8 cellular contexts compared by ENCODE assay signal in the genomic region with DNA sequence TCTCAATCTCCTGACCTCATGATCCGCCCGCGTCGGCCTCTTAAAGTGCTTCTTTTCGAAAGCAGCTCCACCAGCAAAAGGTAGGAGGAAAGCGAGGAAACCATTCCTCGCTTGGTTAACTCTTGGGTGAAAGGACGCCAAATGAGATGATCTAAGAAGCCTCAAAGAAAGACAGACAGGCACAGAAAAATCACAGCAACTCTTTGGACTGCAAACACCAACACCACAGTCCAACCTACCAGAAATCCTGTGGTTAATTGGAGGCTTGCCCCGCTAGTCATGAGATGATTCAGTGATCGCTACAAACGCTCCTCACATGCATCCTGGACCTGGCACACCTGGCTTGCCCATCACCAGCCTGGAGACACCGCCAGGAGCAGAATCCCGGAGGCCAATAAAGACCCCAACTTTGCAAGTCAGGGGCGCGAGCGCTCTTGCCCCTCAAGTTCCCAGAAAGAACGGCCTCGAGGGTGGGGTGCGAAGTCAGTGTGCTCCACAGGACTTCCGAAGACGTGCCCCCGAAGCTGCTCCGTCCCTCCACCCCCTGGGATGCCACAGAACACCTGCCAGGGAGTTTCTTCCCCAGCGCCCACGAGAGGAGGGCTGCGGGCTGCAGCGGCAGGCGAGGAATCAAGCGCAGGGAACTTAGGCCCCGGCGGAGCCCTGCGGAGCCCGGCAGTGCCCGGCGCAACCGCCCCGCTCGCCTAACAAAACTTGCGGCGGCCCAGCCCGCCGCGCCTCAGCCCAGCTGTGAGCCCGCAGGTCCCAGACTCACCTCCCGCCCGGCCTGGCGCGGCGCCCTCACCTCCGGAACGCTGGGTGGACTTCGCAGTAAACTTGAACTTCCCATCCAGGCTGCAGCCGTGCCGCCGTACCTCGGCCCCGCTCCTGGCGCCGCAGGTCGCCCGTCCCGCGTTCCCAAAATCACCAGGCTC. TPM values are rescaled to one million over a fixed set of nuclear protein-coding genes. Genes with fewer than 3 reads are reported as not detected.
DNase-seq lines count a peak whose midpoint lies in the region; ATAC-seq, FAIRE-seq and TF ChIP-seq lines count a peak whose summit lies in the region.
"Not testable (repeated sequence)": the region's sequence is repeated elsewhere in the genome, so short reads cannot be mapped to it uniquely, and the experiment has no call there.

No MANE protein-coding gene starts in this region.

- not testable (repeated sequence) for H4K8ac ChIP-seq in trophoblast cell (ENCODE audit: low read depth, low read length)

- intact Hi-C loops in A673 (cut with micrococcal nuclease; ENCODE audit: unreplicated experiment), result not testable (repeated sequence)

- DNase-seq in A673 (ENCODE audit: low spot score) (peak; percentile 18), MM.1S (peak; percentile 67), WERI-Rb-1 (peak; percentile 64), bronchial epithelial cell (ENCODE audit: low read depth) (peak; percentile 57), trophoblast cell (peak; percentile 51 to 65)

- FAIRE-seq in bronchial epithelial cell (lab: Jason Lieb, UNC), result not testable (repeated sequence)

- H3K4me1 ChIP-seq in A673 (ENCODE audit: insufficient read depth, low read length, poor library complexity, severe bottlenecking); MM.1S (ENCODE audit: low read length); trophoblast cell (ENCODE audit: control insufficient read depth in 1 of 2, insufficient read depth in 2 of 2, low read length in 2 of 2): not testable (repeated sequence)

- POLR2A ChIA-PET in A673 (lab: Charles Lee; ENCODE audit: low non-redundant PET), result not testable (repeated sequence)

- H3K9me3 ChIP-seq in A673 (ENCODE audit: low read depth, low read length, poor library complexity, severe bottlenecking); MM.1S (replicated peaks; ENCODE audit: insufficient read depth, low read length); WERI-Rb-1 (ENCODE audit: severe bottlenecking); trophoblast cell (ENCODE audit: insufficient read depth, low read depth, low read length): not testable (repeated sequence)

- not testable (repeated sequence) for H3K79me1 ChIP-seq in trophoblast cell (ENCODE audit: low read length)

- peak overlapping the region; percentile 75 for H2AFZ ChIP-seq in MM.1S (ENCODE audit: low read length)
- H2AFZ ChIP-seq in trophoblast cell (ENCODE audit: insufficient read depth, low read length, poor library complexity), result not testable (repeated sequence)

- not testable (repeated sequence) for H3K4ac ChIP-seq in trophoblast cell (ENCODE audit: low read depth, low read length)

- TF ChIP-seq CTCF in A673 (conservative IDR thresholded peaks at IDR 0.05; ENCODE audit: low read depth, low read length); MM.1S (IDR thresholded peaks at IDR 0.05; ENCODE audit: low read length); WERI-Rb-1 (IDR thresholded peaks at IDR 0.05; ENCODE audit: low read depth, low read length); bronchial epithelial cell (IDR thresholded peaks at IDR 0.05; ENCODE audit: insufficient read depth, low read length, severe bottlenecking): not testable (repeated sequence)

- not testable (repeated sequence) for H3K9me2 ChIP-seq in MM.1S (replicated peaks; ENCODE audit: insufficient read depth, low read length)

- H4K91ac ChIP-seq in trophoblast cell (ENCODE audit: low read depth, low read length), result not testable (repeated sequence)

- H2BK5ac ChIP-seq in trophoblast cell (ENCODE audit: low read depth, low read length, poor library complexity), result not testable (repeated sequence)

- H3K4me2 ChIP-seq in MM.1S (ENCODE audit: low read depth, low read length), result peak overlapping the region; percentile 75
- peak overlapping the region; percentile 86 for H3K4me2 ChIP-seq in trophoblast cell (ENCODE audit: low read length)

- not testable (repeated sequence) for BruUV-seq in A673 (replicated peaks; lab: Mats Ljungman, UMichigan)

- H3K27ac ChIP-seq in A673 (ENCODE audit: low read depth, low read length, poor library complexity, severe bottlenecking), result peak overlapping the region; percentile 67
- H3K27ac ChIP-seq in MM.1S (ENCODE audit: low read length), result peak overlapping the region; percentile 64; the same call in 1 of the 2 replicates
- peak overlapping the region; percentile 86 for H3K27ac ChIP-seq in WERI-Rb-1
- H3K27ac ChIP-seq in trophoblast cell (ENCODE audit: low read depth, low read length), result not testable (repeated sequence)

- not testable (repeated sequence) for H4K20me1 ChIP-seq in MM.1S (ENCODE audit: insufficient read depth, low read length)

- H2BK12ac ChIP-seq in trophoblast cell (ENCODE audit: low read length), result not testable (repeated sequence)

- H2BK120ac ChIP-seq in trophoblast cell (ENCODE audit: insufficient read depth, low read length, poor library complexity), result not testable (repeated sequence)

- CTCF ChIA-PET in A673 (lab: Charles Lee), result not testable (repeated sequence)

- peak overlapping the region; percentile 54 for H4K12ac ChIP-seq in trophoblast cell (ENCODE audit: low read depth, low read length)

- no CpG with 5 or more reads among the region's 63 CpGs for whole genome bisulfite sequencing in trophoblast cell (ENCODE audit: extremely low coverage, insufficient coverage, insufficient read length)

- H3K36me3 ChIP-seq in A673 (ENCODE audit: insufficient read depth, low read length, poor library complexity, severe bottlenecking); MM.1S (replicated peaks; ENCODE audit: insufficient read depth, low read length); WERI-Rb-1; bronchial epithelial cell (ENCODE audit: control insufficient read depth, insufficient read depth, low read length); trophoblast cell (ENCODE audit: control insufficient read depth in 1 of 2, insufficient read depth in 2 of 2, low read length in 2 of 2): not testable (repeated sequence)

- H3K18ac ChIP-seq in trophoblast cell (ENCODE audit: low read length), result not testable (repeated sequence)

- H3K79me2 ChIP-seq in MM.1S (ENCODE audit: low read length), result peaks cover 14% of the 10 kb centered on the region
- not testable (repeated sequence) for H3K79me2 ChIP-seq in trophoblast cell (ENCODE audit: control insufficient read depth, insufficient read depth, low read length, poor library complexity)

- H3K9ac ChIP-seq in MM.1S (ENCODE audit: low read length) (peak overlapping the region; percentile 70), trophoblast cell (ENCODE audit: low read length) (peak overlapping the region; percentile 82)

- H3F3A ChIP-seq in MM.1S (ENCODE audit: insufficient read depth, low read length), result not testable (repeated sequence)

- H3K14ac ChIP-seq in trophoblast cell (ENCODE audit: low read length), result peak overlapping the region; percentile 24

- H3K23ac ChIP-seq in trophoblast cell (ENCODE audit: low read length), result not testable (repeated sequence)

- ATAC-seq in GM18858 (IDR thresholded peaks at IDR 0.05; ENCODE audit: unreplicated experiment), result peak; percentile 26
- ATAC-seq in HG02798 (IDR thresholded peaks at IDR 0.05; ENCODE audit: poor library complexity, unreplicated experiment), result peak; percentile 17

- H3K27me3 ChIP-seq in A673 (replicated peaks; ENCODE audit: insufficient read depth, low read depth, low read length, poor library complexity); MM.1S (replicated peaks; ENCODE audit: insufficient read depth, low read length); WERI-Rb-1 (ENCODE audit: insufficient read depth, low read depth, severe bottlenecking); bronchial epithelial cell (ENCODE audit: control insufficient read depth, insufficient read depth, low read length); trophoblast cell (ENCODE audit: insufficient read depth, low read length): not testable (repeated sequence)

- H2AK5ac ChIP-seq in trophoblast cell (ENCODE audit: low read length), result not testable (repeated sequence)

- H3K4me3 ChIP-seq in A673 (ENCODE audit: low read depth, low read length, poor library complexity, severe bottlenecking), result peak overlapping the region; percentile 64
- peak overlapping the region; percentile 71 for H3K4me3 ChIP-seq in MM.1S (ENCODE audit: low read length)
- peak overlapping the region; percentile 92 for H3K4me3 ChIP-seq in WERI-Rb-1 (ENCODE audit: low read depth, low read length)
- peak overlapping the region; percentile 51 for H3K4me3 ChIP-seq in bronchial epithelial cell (ENCODE audit: low read depth, low read length)
- peak overlapping the region; percentile 51 for H3K4me3 ChIP-seq in iPS-11a (ENCODE audit: low read depth, low read length)
- H3K4me3 ChIP-seq in trophoblast cell (ENCODE audit: low read depth, low read length), result peak overlapping the region; percentile 83

RNA-seq across cellular contexts. Expression of a gene that starts 0.9 kb away (rescaled TPM):
- total RNA-seq in A673 (2021), result 14.1 and 14.4 TPM in 2 replicates
- 4.6 and 5.8 TPM in 2 replicates for total RNA-seq in bronchial epithelial cell
- 3.5 and 4.0 TPM in 2 replicates for polyA plus RNA-seq in trophoblast cell (2013)
